Comparison of ENCODE assay signal across 17 cellular contexts in genomic region chr2:45027051-45027450, GRCh38. TPM values are rescaled to one million over a fixed set of nuclear protein-coding genes. Genes with fewer than 3 reads are reported as not detected.
"Had no signal": no experiment of that assay in that cellular context is flagged by ENCODE, and none has a peak within 500 bp of the region (broad histone marks: within the 10 kb centered on the region; RNA-seq: fewer than 3 reads in every experiment).

No MANE protein-coding gene starts in this region.

- H3K27me3 ChIP-seq: gastrocnemius medialis, thyroid gland, vagina had no signal

- H3K4me1 ChIP-seq: gastrocnemius medialis, lower lobe of right lung, parathyroid adenoma, sigmoid colon, thyroid gland had no signal

- H3K4me3 ChIP-seq: gastrocnemius medialis, lower lobe of right lung, sigmoid colon, stomach, thyroid gland, vagina had no signal

- H3K27ac ChIP-seq: gastrocnemius medialis, lower lobe of right lung, parathyroid adenoma, sigmoid colon, stomach, thyroid gland, vagina had no signal

- DNase-seq: cortex of kidney; effector memory CD8-positive, alpha-beta T cell; gastrocnemius medialis; head of caudate nucleus; left ventricle myocardium superior; lower lobe of right lung; right cardiac atrium; sigmoid colon; stimulated activated CD4-positive, alpha-beta T cell treated with anti-CD3 and anti-CD28 coated beads, Interleukin-2, amount 100 ng/mL, for 24 hours; stimulated activated CD4-positive, alpha-beta T cell treated with anti-CD3 and anti-CD28 coated beads, Interleukin-4, amount 100 ng/mL, for 24 hours; stimulated activated naive CD4-positive, alpha-beta T cell treated with Interleukin-2 at 50 U/mL for 16 hours; stomach; thyroid gland had no signal

- H3K9me3 ChIP-seq: gastrocnemius medialis, lower lobe of right lung, sigmoid colon, stomach, thyroid gland, vagina had no signal

- H3K36me3 ChIP-seq: gastrocnemius medialis, lower lobe of right lung, sigmoid colon, stomach, thyroid gland, vagina had no signal

RNA-seq across cellular contexts. Expression of gene SIX2, which starts 17.8 kb away (rescaled TPM):
- total RNA-seq: dermis microvascular lymphatic vessel endothelial cell; natural killer cell treated with Interleukin-12 subunit alpha and Interleukin-12 subunit beta and Interleukin-15 and Interleukin-18, amount 100 ng/mL, for 72 hours had no signal
